Comparison of ENCODE assay signal across 1 cellular context in genomic region chr12:31702047-31702446, GRCh38.
TF ChIP-seq lines count a peak whose summit lies in the region.

No MANE protein-coding gene starts in this region.

TF ChIP-seq in K562, 482 proteins besides CTCF, POLR2A, EP300 and RAD21 (continued from another document):
- TF ChIP-seq BCLAF1 (IDR thresholded peaks at IDR 0.05; ENCODE audit: borderline replicate concordance in 1 of 2, control insufficient read depth in 1 of 2, low read depth in 2 of 2, low read length in 1 of 2) (no peak), MGA (IDR thresholded peaks at IDR 0.05) (no peak), ZNF444 (CRISPR knock-in tag; IDR thresholded peaks at IDR 0.05) (no peak), ZFP1 (CRISPR knock-in tag; IDR thresholded peaks at IDR 0.05) (no peak)
